ENCODE assay signal across 1 cellular context in the genomic region with DNA sequence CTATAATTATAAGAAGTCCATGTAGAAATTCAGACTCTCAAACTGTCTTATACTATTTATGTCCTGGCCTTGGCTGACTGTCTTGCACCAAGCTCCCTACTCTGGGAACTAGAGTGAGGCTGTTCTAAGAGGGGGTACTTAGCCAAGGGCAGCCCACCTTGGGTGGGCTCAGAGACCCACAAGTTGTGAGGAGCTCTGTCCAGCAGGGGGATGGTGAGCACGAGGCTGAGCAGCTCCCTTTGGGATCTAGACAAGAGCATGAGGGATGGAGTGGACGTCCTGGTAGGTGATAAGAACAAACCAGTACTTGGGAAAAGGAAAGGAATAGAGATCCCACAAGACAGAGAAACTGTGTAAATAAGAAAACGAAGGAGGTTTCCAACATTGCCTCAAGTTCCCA.
TF ChIP-seq lines count a peak whose summit lies in the region.

No MANE protein-coding gene starts in this region.

TF ChIP-seq in HCT116, 20 proteins besides CTCF, POLR2A, EP300 and RAD21:
- TF ChIP-seq SP1 (IDR thresholded peaks at IDR 0.05; ENCODE audit: low read depth): no peak
- TF ChIP-seq ZNF274 (IDR thresholded peaks at IDR 0.05; ENCODE audit: low read depth, low read length): no peak
- TF ChIP-seq MAX (IDR thresholded peaks at IDR 0.05): no peak
- no peak for TF ChIP-seq SRF (IDR thresholded peaks at IDR 0.05; ENCODE audit: low read depth)
- no peak for TF ChIP-seq YY1 (IDR thresholded peaks at IDR 0.05; ENCODE audit: extremely low read depth, insufficient replicate concordance, low read depth, low read length)
- no peak for TF ChIP-seq TCF7L2 (IDR thresholded peaks at IDR 0.05; ENCODE audit: borderline replicate concordance, extremely low read depth, insufficient read depth, insufficient read length)
- no peak for TF ChIP-seq FOSL1 (IDR thresholded peaks at IDR 0.05; ENCODE audit: low read depth)
- no peak for TF ChIP-seq REST (IDR thresholded peaks at IDR 0.05; ENCODE audit: low read depth)
